Comparison of ENCODE assay signal across 1 cellular context in genomic region chr12:12890815-12891645, GRCh38.
A peak's percentile ranks its signal among the peaks of the same experiment; 100 is the strongest.
TF ChIP-seq lines count a peak whose summit lies in the region.

TSS of gene GPRC5A (plus strand) at chr12:12891562. CDS start at chr12:12908250, 16,688 bp downstream.

TF ChIP-seq in H1, 55 proteins besides CTCF, POLR2A, EP300 and RAD21 (continued from another document):
- TF ChIP-seq SP1 (IDR thresholded peaks at IDR 0.05; ENCODE audit: low read depth, low read length): 0 out of 2 replicates have a peak, but pooled peaks have one; percentile 4
- TF ChIP-seq BCL11A (IDR thresholded peaks at IDR 0.05; ENCODE audit: low read depth in 2 of 2, low read length in 2 of 2): no peak
- TF ChIP-seq, protein P1, sequence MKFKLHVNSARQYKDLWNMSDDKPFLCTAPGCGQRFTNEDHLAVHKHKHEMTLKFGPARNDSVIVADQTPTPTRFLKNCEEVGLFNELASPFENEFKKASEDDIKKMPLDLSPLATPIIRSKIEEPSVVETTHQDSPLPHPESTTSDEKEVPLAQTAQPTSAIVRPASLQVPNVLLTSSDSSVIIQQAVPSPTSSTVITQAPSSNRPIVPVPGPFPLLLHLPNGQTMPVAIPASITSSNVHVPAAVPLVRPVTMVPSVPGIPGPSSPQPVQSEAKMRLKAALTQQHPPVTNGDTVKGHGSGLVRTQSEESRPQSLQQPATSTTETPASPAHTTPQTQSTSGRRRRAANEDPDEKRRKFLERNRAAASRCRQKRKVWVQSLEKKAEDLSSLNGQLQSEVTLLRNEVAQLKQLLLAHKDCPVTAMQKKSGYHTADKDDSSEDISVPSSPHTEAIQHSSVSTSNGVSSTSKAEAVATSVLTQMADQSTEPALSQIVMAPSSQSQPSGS (IDR thresholded peaks at IDR 0.05; ENCODE audit: low read length): no peak
- TF ChIP-seq ATF3 (IDR thresholded peaks at IDR 0.05; ENCODE audit: insufficient read depth, low read depth, low read length): no peak
- no peak for TF ChIP-seq CHD7 (IDR thresholded peaks at IDR 0.05; ENCODE audit: insufficient replicate concordance, low read length)
- TF ChIP-seq NANOG (IDR thresholded peaks at IDR 0.05; ENCODE audit: insufficient read depth, low read depth, low read length, poor library complexity, severe bottlenecking): no peak
- no peak for TF ChIP-seq POU5F1 (IDR thresholded peaks at IDR 0.05; ENCODE audit: low read depth, low read length)
- TF ChIP-seq ZNF274 (IDR thresholded peaks at IDR 0.05; ENCODE audit: borderline replicate concordance, extremely low read depth, low read length): no peak
- no peak for TF ChIP-seq SIRT6 (IDR thresholded peaks at IDR 0.05; ENCODE audit: low read length)
- TF ChIP-seq RFX5 (IDR thresholded peaks at IDR 0.05; ENCODE audit: borderline replicate concordance, low read depth, low read length): no peak
- no peak for TF ChIP-seq KDM5A (IDR thresholded peaks at IDR 0.05; ENCODE audit: low read length)
- TF ChIP-seq CBX8 (IDR thresholded peaks at IDR 0.05; ENCODE audit: borderline replicate concordance, low read depth, low read length): no peak
- TF ChIP-seq CHD2 (IDR thresholded peaks at IDR 0.05; ENCODE audit: low read length): no peak
- TF ChIP-seq RXRA (IDR thresholded peaks at IDR 0.05; ENCODE audit: insufficient read depth, low read depth, low read length): no peak
- TF ChIP-seq BACH1 (IDR thresholded peaks at IDR 0.05; ENCODE audit: low read length): no peak
- 0 out of 4 replicates have a peak, but pooled peaks of 1 of the 2 experiments have one; percentile 24 for TF ChIP-seq HDAC2 (IDR thresholded peaks at IDR 0.05; ENCODE audit: borderline replicate concordance in 1 of 2, low read depth in 2 of 2, low read length in 2 of 2)
- TF ChIP-seq YY1 (IDR thresholded peaks at IDR 0.05; ENCODE audit: low read depth, low read length): 0 out of 2 replicates have a peak, but pooled peaks have one; percentile 50
- no peak for TF ChIP-seq CBX5 (IDR thresholded peaks at IDR 0.05; ENCODE audit: low read depth, low read length)
- TF ChIP-seq HDAC6 (IDR thresholded peaks at IDR 0.05; ENCODE audit: low read depth, low read length): no peak
- peak; percentile 23 to 78; a peak in 2 of 4 replicates for TF ChIP-seq SIN3A (conservative IDR thresholded peaks at IDR 0.05 in 1 of 2, IDR thresholded peaks at IDR 0.05 in 1 of 2; ENCODE audit: low read depth in 1 of 2, low read length in 2 of 2)
- TF ChIP-seq NRF1 (IDR thresholded peaks at IDR 0.05; ENCODE audit: low read depth, low read length): no peak
- TF ChIP-seq JUND (IDR thresholded peaks at IDR 0.05; ENCODE audit: low read length): no peak
- TF ChIP-seq FOSL1 (IDR thresholded peaks at IDR 0.05; ENCODE audit: insufficient read depth, low read depth, low read length): no peak
- no peak for TF ChIP-seq GABPA (IDR thresholded peaks at IDR 0.05; ENCODE audit: borderline replicate concordance, insufficient read depth, low read length)
- no peak for TF ChIP-seq RNF2 (IDR thresholded peaks at IDR 0.05; ENCODE audit: borderline replicate concordance, low read depth, low read length, missing control alignments, poor library complexity, severe bottlenecking)
- TF ChIP-seq KDM4A (IDR thresholded peaks at IDR 0.05; ENCODE audit: low read depth, low read length, severe bottlenecking): peak; percentile 91
- TF ChIP-seq TEAD4 (IDR thresholded peaks at IDR 0.05; ENCODE audit: low read depth, low read length): no peak
- no peak for TF ChIP-seq BRCA1 (IDR thresholded peaks at IDR 0.05; ENCODE audit: low read depth, low read length)
- TF ChIP-seq EZH2 (IDR thresholded peaks at IDR 0.05; ENCODE audit: low read depth, low read length, severe bottlenecking): peak; percentile 28
- no peak for TF ChIP-seq POLR2AphosphoS5 (IDR thresholded peaks at IDR 0.05; ENCODE audit: low read depth, low read length)
- no peak for TF ChIP-seq CREB1 (IDR thresholded peaks at IDR 0.05)
- no peak for TF ChIP-seq SRF (IDR thresholded peaks at IDR 0.05; ENCODE audit: low read depth, low read length)
- TF ChIP-seq TAF7 (optimal IDR thresholded peaks at IDR 0.05; ENCODE audit: borderline replicate concordance, low read depth, low read length): no peak
- no peak for TF ChIP-seq KDM1A (IDR thresholded peaks at IDR 0.05; ENCODE audit: borderline replicate concordance, low read length)
- TF ChIP-seq, protein P2, sequence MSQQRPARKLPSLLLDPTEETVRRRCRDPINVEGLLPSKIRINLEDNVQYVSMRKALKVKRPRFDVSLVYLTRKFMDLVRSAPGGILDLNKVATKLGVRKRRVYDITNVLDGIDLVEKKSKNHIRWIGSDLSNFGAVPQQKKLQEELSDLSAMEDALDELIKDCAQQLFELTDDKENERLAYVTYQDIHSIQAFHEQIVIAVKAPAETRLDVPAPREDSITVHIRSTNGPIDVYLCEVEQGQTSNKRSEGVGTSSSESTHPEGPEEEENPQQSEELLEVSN (IDR thresholded peaks at IDR 0.05): peak; percentile 66
- TF ChIP-seq ASH2L (IDR thresholded peaks at IDR 0.05; ENCODE audit: low read length): peak; percentile 74
- TF ChIP-seq CTBP2 (IDR thresholded peaks at IDR 0.05; ENCODE audit: borderline replicate concordance, insufficient read depth, insufficient read length, low read length): no peak
- no peak for TF ChIP-seq GTF2F1 (IDR thresholded peaks at IDR 0.05; ENCODE audit: borderline replicate concordance, low read depth, low read length)
- 0 out of 2 replicates have a peak, but pooled peaks have one; percentile 33 for TF ChIP-seq RBBP5 (IDR thresholded peaks at IDR 0.05; ENCODE audit: borderline replicate concordance, low read depth, low read length)
- no peak for TF ChIP-seq JUN (IDR thresholded peaks at IDR 0.05; ENCODE audit: low read depth, low read length)
- TF ChIP-seq, protein P3, sequence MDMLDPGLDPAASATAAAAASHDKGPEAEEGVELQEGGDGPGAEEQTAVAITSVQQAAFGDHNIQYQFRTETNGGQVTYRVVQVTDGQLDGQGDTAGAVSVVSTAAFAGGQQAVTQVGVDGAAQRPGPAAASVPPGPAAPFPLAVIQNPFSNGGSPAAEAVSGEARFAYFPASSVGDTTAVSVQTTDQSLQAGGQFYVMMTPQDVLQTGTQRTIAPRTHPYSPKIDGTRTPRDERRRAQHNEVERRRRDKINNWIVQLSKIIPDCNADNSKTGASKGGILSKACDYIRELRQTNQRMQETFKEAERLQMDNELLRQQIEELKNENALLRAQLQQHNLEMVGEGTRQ (IDR thresholded peaks at IDR 0.05; ENCODE audit: low read length): no peak
- peak; percentile 44; the same call in 1 of the 2 replicates for TF ChIP-seq SUZ12 (IDR thresholded peaks at IDR 0.05; ENCODE audit: low read length)
- TF ChIP-seq EGR1 (IDR thresholded peaks at IDR 0.05; ENCODE audit: borderline replicate concordance, low read depth, low read length): no peak
- TF ChIP-seq SIX5 (IDR thresholded peaks at IDR 0.05; ENCODE audit: low read depth, low read length): no peak
- TF ChIP-seq PHF8 (conservative IDR thresholded peaks at IDR 0.05; ENCODE audit: low read depth, low read length): peak; percentile 52
- TF ChIP-seq TAF1 (IDR thresholded peaks at IDR 0.05; ENCODE audit: low read depth, low read length): no peak
- no peak for TF ChIP-seq CHD1 (IDR thresholded peaks at IDR 0.05; ENCODE audit: low read depth, low read length)
- TF ChIP-seq, protein P4, sequence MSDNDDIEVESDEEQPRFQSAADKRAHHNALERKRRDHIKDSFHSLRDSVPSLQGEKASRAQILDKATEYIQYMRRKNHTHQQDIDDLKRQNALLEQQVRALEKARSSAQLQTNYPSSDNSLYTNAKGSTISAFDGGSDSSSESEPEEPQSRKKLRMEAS (IDR thresholded peaks at IDR 0.05): peak; percentile 87
- no peak for TF ChIP-seq CEBPB (IDR thresholded peaks at IDR 0.05; ENCODE audit: low read depth, low read length)
- no peak for TF ChIP-seq SP4 (IDR thresholded peaks at IDR 0.05; ENCODE audit: low read length)
- no peak for TF ChIP-seq MAFK (IDR thresholded peaks at IDR 0.05; ENCODE audit: low read depth, low read length)
TF ChIP-seq in H1: peak in this region for 13.
